9 cellular contexts compared by ENCODE assay signal in genomic region chr10:102435529-102436233, GRCh38. TPM values are rescaled to one million over a fixed set of nuclear protein-coding genes. Genes with fewer than 3 reads are reported as not detected.
A peak's percentile ranks its signal among the peaks of the same experiment; 100 is the strongest.
DNase-seq lines count a peak whose midpoint lies in the region; ATAC-seq and TF ChIP-seq lines count a peak whose summit lies in the region.
"Had no signal": no experiment of that assay in that cellular context is flagged by ENCODE, and none has a peak within 500 bp of the region (broad histone marks: within the 10 kb centered on the region; RNA-seq: fewer than 3 reads in every experiment).

No MANE protein-coding gene starts in this region.

- CTCF ChIA-PET in activated CD4-positive, alpha-beta T cell treated with anti-CD3 and anti-CD28 coated beads, Interleukin-2, amount 10 ng/mL, durations not matched to agents 7 days and 5 days (lab: Charles Lee) = interaction anchor here (0.6 to 2.6 kb wide), 17 partner anchors 9 to 305 kb away, joined by 3 to 10 read pairs (median 4); partner anchors contain the start of genes C10orf95 and PPRC1

- TF ChIP-seq POLR2A in GM19193 (IDR thresholded peaks at IDR 0.05; ENCODE audit: extremely low read depth, insufficient read depth, insufficient read length) = peak; percentile 54
- TF ChIP-seq POLR2A in sigmoid colon (IDR thresholded peaks at IDR 0.05) = no peak

- peaks cover 11% of the 10 kb centered on the region for H3K79me2 ChIP-seq in hepatocyte

- peak overlapping the region; percentile 74 for H2AFZ ChIP-seq in hepatocyte

- peaks cover 25% of the 10 kb centered on the region for H3K36me3 Mint-ChIP-seq in activated CD4-positive, alpha-beta T cell treated with anti-CD3 and anti-CD28 coated beads, Interleukin-2, amount 10 ng/mL, durations not matched to agents 7 days and 5 days (ENCODE audit: low read depth)
- peaks cover 8% of the 10 kb centered on the region for H3K36me3 Mint-ChIP-seq in stimulated activated effector memory CD8-positive, alpha-beta T cell treated with anti-CD3 and anti-CD28 coated beads, Interleukin-12 subunit alpha, Interleukin-12 subunit beta, amount 100 ng/mL, for 72 hours

- H4K20me1 ChIP-seq in hepatocyte (ENCODE audit: insufficient read depth, poor library complexity, severe bottlenecking) = no peaks in the 10 kb centered on the region

- H3K4me1 ChIP-seq in hepatocyte (ENCODE audit: insufficient read depth) (peaks cover 27% of the 10 kb centered on the region), sigmoid colon (peaks cover 0 to 16% (median 12%) of the 10 kb centered on the region in 4 donors)

- TF ChIP-seq CTCF in hepatocyte (IDR thresholded peaks at IDR 0.05; ENCODE audit: poor library complexity) (no peak), sigmoid colon (IDR thresholded peaks at IDR 0.05) (no peak)

- peak; percentile 27 for ATAC-seq in stimulated activated effector memory CD8-positive, alpha-beta T cell treated with anti-CD3 and anti-CD28 coated beads, Interleukin-12 subunit alpha, Interleukin-12 subunit beta, amount 100 ng/mL, for 72 hours
- ATAC-seq in GM18868 (IDR thresholded peaks at IDR 0.05; ENCODE audit: unreplicated experiment) (no peak), GM18907 (IDR thresholded peaks at IDR 0.05; ENCODE audit: unreplicated experiment) (no peak)

- H3K4me3 ChIP-seq in hepatocyte (no peak overlapping the region), sigmoid colon (peak overlapping the region in 2 of 4 donors; percentile 20 to 26)
- H3K4me3 ChIP-seq: SK-N-MC had no signal

- no peaks in the 10 kb centered on the region for H3K27me3 Mint-ChIP-seq in activated CD4-positive, alpha-beta T cell treated with anti-CD3 and anti-CD28 coated beads, Interleukin-2, amount 10 ng/mL, durations not matched to agents 7 days and 5 days

- H3K27me3 ChIP-seq in hepatocyte (no peaks in the 10 kb centered on the region), sigmoid colon (peaks cover 0 to 28% (median 5%) of the 10 kb centered on the region in 3 donors)

- POLR2A ChIA-PET in activated CD4-positive, alpha-beta T cell treated with anti-CD3 and anti-CD28 coated beads, Interleukin-2, amount 10 ng/mL, durations not matched to agents 7 days and 5 days (lab: Charles Lee) = no interaction called here

- H3K27ac Mint-ChIP-seq in activated CD4-positive, alpha-beta T cell treated with anti-CD3 and anti-CD28 coated beads, Interleukin-2, amount 10 ng/mL, durations not matched to agents 7 days and 5 days = peak overlapping the region; percentile 84
- peak overlapping the region; percentile 95 for H3K27ac Mint-ChIP-seq in stimulated activated effector memory CD8-positive, alpha-beta T cell treated with anti-CD3 and anti-CD28 coated beads, Interleukin-12 subunit alpha, Interleukin-12 subunit beta, amount 100 ng/mL, for 72 hours

- H3K9me3 ChIP-seq in hepatocyte (ENCODE audit: low read depth) = no peaks in the 10 kb centered on the region
- no peaks in the 10 kb centered on the region for H3K9me3 ChIP-seq in sigmoid colon

- intact Hi-C loops in sigmoid colon (cut with DNase I) = no loop called here

- H3K4me1 Mint-ChIP-seq in activated CD4-positive, alpha-beta T cell treated with anti-CD3 and anti-CD28 coated beads, Interleukin-2, amount 10 ng/mL, durations not matched to agents 7 days and 5 days = peaks cover 58% of the 10 kb centered on the region
- H3K4me1 Mint-ChIP-seq in stimulated activated effector memory CD8-positive, alpha-beta T cell treated with anti-CD3 and anti-CD28 coated beads, Interleukin-12 subunit alpha, Interleukin-12 subunit beta, amount 100 ng/mL, for 72 hours = peaks cover 66% of the 10 kb centered on the region

- H3K9me3 Mint-ChIP-seq in activated CD4-positive, alpha-beta T cell treated with anti-CD3 and anti-CD28 coated beads, Interleukin-2, amount 10 ng/mL, durations not matched to agents 7 days and 5 days = no peaks in the 10 kb centered on the region
- no peaks in the 10 kb centered on the region for H3K9me3 Mint-ChIP-seq in stimulated activated effector memory CD8-positive, alpha-beta T cell treated with anti-CD3 and anti-CD28 coated beads, Interleukin-12 subunit alpha, Interleukin-12 subunit beta, amount 100 ng/mL, for 72 hours

- H3K27ac ChIP-seq in hepatocyte (peak overlapping the region; percentile 90), sigmoid colon (peak overlapping the region in 2 of 4 donors; percentile 40 to 41)
- H3K27ac ChIP-seq: SK-N-MC had no signal

- no peaks in the 10 kb centered on the region for H3K9me2 ChIP-seq in hepatocyte (replicated peaks; ENCODE audit: insufficient read depth)

- H3K36me3 ChIP-seq in hepatocyte (replicated peaks; ENCODE audit: insufficient read depth, low read depth) = no peaks in the 10 kb centered on the region
- H3K36me3 ChIP-seq in sigmoid colon = no peaks in the 10 kb centered on the region

- no peak for TF ChIP-seq EP300 in sigmoid colon (IDR thresholded peaks at IDR 0.05)

- WGBS in hepatocyte (ENCODE audit: low lambda C conversion rate, missing lambda C conversion rate) = 11% methylated on average over 7 of the region's 14 CpGs
- WGBS in sigmoid colon, 2 donors = 12 to 23% methylated on average over 14 of the region's 14 CpGs

- peak overlapping the region; percentile 87 for H3K4me3 Mint-ChIP-seq in activated CD4-positive, alpha-beta T cell treated with anti-CD3 and anti-CD28 coated beads, Interleukin-2, amount 10 ng/mL, durations not matched to agents 7 days and 5 days
- H3K4me3 Mint-ChIP-seq in stimulated activated effector memory CD8-positive, alpha-beta T cell treated with anti-CD3 and anti-CD28 coated beads, Interleukin-12 subunit alpha, Interleukin-12 subunit beta, amount 100 ng/mL, for 72 hours = peak overlapping the region; percentile 90

- DNase-seq in activated CD4-positive, alpha-beta T cell treated with anti-CD3 and anti-CD28 coated beads, Interleukin-2, amount 10 ng/mL, durations not matched to agents 7 days and 5 days = peak; percentile 72
- peak; percentile 13 for DNase-seq in hepatocyte (ENCODE audit: low spot score)
- DNase-seq in stimulated activated effector memory CD8-positive, alpha-beta T cell treated with anti-CD3 and anti-CD28 coated beads, Interleukin-12 subunit alpha, Interleukin-12 subunit beta, amount 100 ng/mL, for 72 hours (ENCODE audit: low spot score in 2 of 2) = peak in 1 of 2 donors; percentile 71
- no peak for DNase-seq in COLO829 (ENCODE audit: low spot score)
- no peak for DNase-seq in sigmoid colon

- peak overlapping the region; percentile 71 for H3K4me2 ChIP-seq in hepatocyte

RNA-seq across cellular contexts. Expression of gene CUEDC2, which starts 3.3 kb away (rescaled TPM):
- total RNA-seq in activated CD4-positive, alpha-beta T cell treated with anti-CD3 and anti-CD28 coated beads, Interleukin-2, amount 10 ng/mL, durations not matched to agents 7 days and 5 days = 10 to 100 TPM; 63.6 to 68.9 TPM
- total RNA-seq in hepatocyte = 37.9 and 45.4 TPM in 2 replicates
- 77.9 and 79.9 TPM in 2 replicates for polyA plus RNA-seq in hepatocyte
- 10 to 100 TPM; 65.2 to 93.5 (median 82.4) TPM for total RNA-seq in sigmoid colon
- polyA plus RNA-seq in sigmoid colon = 10 to 100 TPM; 30.0 to 47.7 (median 33.3) TPM

RNA-seq across cellular contexts. Expression of gene FBXL15, which starts 15.0 kb away (rescaled TPM):
- total RNA-seq in activated CD4-positive, alpha-beta T cell treated with anti-CD3 and anti-CD28 coated beads, Interleukin-2, amount 10 ng/mL, durations not matched to agents 7 days and 5 days = 10 to 100 TPM in 1 of 2 experiments, 1 to 10 TPM in 1; 8.7 to 11.2 TPM
- total RNA-seq in hepatocyte (16.3 and 25.0 TPM in 2 replicates), sigmoid colon (10 to 100 TPM; 19.7 to 51.3 (median 34.2) TPM)
- polyA plus RNA-seq in hepatocyte (42.3 and 47.4 TPM in 2 replicates), sigmoid colon (10 to 100 TPM; 19.0 to 36.7 (median 21.0) TPM)

RNA-seq across cellular contexts. Expression of gene C10orf95, which starts 15.7 kb away (rescaled TPM):
- under 1 TPM in 1 of 2 experiments, not detected in 1; 0.17 TPM for total RNA-seq in activated CD4-positive, alpha-beta T cell treated with anti-CD3 and anti-CD28 coated beads, Interleukin-2, amount 10 ng/mL, durations not matched to agents 7 days and 5 days
- total RNA-seq in hepatocyte = 5.6 and 7.7 TPM in 2 replicates
- 5.2 and 8.3 TPM in 2 replicates for polyA plus RNA-seq in hepatocyte
- under 1 TPM in 1 of 4 donors, not detected in 3; 0.36 TPM for total RNA-seq in sigmoid colon
- 1 to 10 TPM in 2 of 3 donors, under 1 TPM in 1; 0.92 to 2.4 (median 1.1) TPM for polyA plus RNA-seq in sigmoid colon

RNA-seq across cellular contexts. Expression of gene PSD, which starts 17.1 kb away (rescaled TPM):
- total RNA-seq in activated CD4-positive, alpha-beta T cell treated with anti-CD3 and anti-CD28 coated beads, Interleukin-2, amount 10 ng/mL, durations not matched to agents 7 days and 5 days = 1 to 10 TPM; 1.4 to 1.6 TPM
- total RNA-seq in hepatocyte = 9.9 and 13.1 TPM in 2 replicates
- 20.1 and 21.5 TPM in 2 replicates for polyA plus RNA-seq in hepatocyte
- 100 to 1,000 TPM; 343 to 449 (median 417) TPM for total RNA-seq in sigmoid colon
- polyA plus RNA-seq in sigmoid colon = 10 to 100 TPM in 1 of 3 donors, 1 to 10 TPM in 1, under 1 TPM in 1; 0.69 to 23.3 (median 6.0) TPM

RNA-seq across cellular contexts. Expression of gene NFKB2, which starts 40.2 kb away (rescaled TPM):
- total RNA-seq in activated CD4-positive, alpha-beta T cell treated with anti-CD3 and anti-CD28 coated beads, Interleukin-2, amount 10 ng/mL, durations not matched to agents 7 days and 5 days = 10 to 100 TPM; 74.8 to 81.8 TPM
- total RNA-seq in hepatocyte (13.0 and 23.2 TPM in 2 replicates), sigmoid colon (10 to 100 TPM; 29.6 to 41.1 (median 36.0) TPM)
- polyA plus RNA-seq in hepatocyte (27.4 and 29.6 TPM in 2 replicates), sigmoid colon (10 to 100 TPM in 2 of 3 donors, 1 to 10 TPM in 1; 5.4 to 41.5 (median 11.1) TPM)

Comparison
In these comparisons a context has a peak if more than half of its experiments do, and no peak if none do; other contexts are left out.
1. DNase-seq: peak in activated CD4-positive, alpha-beta T cell treated with anti-CD3 and anti-CD28 coated beads, Interleukin-2, amount 10 ng/mL, durations not matched to agents 7 days and 5 days (single experiment) and hepatocyte (single experiment); none in COLO829 (single experiment) and sigmoid colon (single experiment).